ENCODE assay signal across 8 cellular contexts in the genomic region with DNA sequence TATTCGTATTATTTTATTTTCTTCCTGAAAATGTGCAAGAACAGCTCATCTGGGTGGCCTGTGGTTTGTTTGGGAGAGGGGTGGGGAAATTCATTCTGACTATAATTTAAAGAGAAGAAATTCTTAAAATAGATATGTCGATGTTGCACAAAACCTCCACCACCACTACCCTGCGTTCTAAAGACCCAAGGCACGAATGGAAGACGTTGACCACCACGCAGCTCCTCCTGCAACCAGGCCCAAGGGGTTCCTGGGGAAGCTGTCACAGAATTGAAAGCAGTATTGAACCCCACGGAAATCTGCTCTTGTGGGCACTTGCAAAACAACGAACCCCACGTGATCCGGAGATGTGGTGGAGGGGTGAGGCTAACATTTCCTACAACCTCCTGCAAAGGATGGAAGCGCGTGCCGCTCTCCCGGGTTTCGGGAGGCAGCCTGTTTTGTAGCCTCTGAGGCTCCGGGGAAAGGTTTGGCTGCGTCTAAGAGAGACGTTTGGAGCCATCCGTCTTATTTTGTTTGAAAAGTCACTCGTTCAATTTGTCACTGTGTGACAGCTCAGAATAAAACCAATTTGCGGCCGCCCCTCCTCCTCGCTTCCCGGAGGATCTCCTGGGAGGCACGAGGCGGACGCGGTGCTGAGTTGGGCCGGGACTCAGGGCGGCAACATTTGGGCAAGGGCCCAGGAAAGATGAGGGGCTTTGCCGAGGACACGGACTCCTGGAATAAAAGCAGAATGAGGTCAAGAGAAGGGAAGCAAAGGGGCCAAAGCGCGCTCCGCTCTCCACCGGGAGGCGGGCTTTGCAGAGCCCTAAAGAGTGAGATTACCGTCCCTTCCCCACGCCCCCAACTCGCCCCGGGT.
A peak's percentile ranks its signal among the peaks of the same experiment; 100 is the strongest.
DNase-seq lines count a peak whose midpoint lies in the region; ATAC-seq and TF ChIP-seq lines count a peak whose summit lies in the region.

No MANE protein-coding gene starts in this region.

- peaks cover 20 to 21% of the 10 kb centered on the region in 2 donors for H3K4me1 Mint-ChIP-seq in effector memory CD8-positive, alpha-beta T cell (ENCODE audit: low read depth in 2 of 2)
- peaks cover 50% of the 10 kb centered on the region for H3K4me1 Mint-ChIP-seq in nephron

- DNase-seq in AG08396 (ENCODE audit: low spot score) = peak; percentile 12
- DNase-seq in GM20000 (ENCODE audit: low spot score) = peak; percentile 48
- peak; percentile 93 for DNase-seq in NOMO-1 treated with dmso at 0.1 percent for 144 hours (lab: John Stamatoyannopoulos, UW; ENCODE audit: unreplicated experiment)
- DNase-seq in effector memory CD8-positive, alpha-beta T cell = no peak
- DNase-seq in cerebellar cortex (ENCODE audit: low spot score) = no peak
- DNase-seq in stimulated activated CD4-positive, alpha-beta T cell treated with anti-CD3 and anti-CD28 coated beads, Interleukin-2, amount 100 ng/mL, for 48 hours = no peak

- H3K4me3 Mint-ChIP-seq in effector memory CD8-positive, alpha-beta T cell = peak overlapping the region; percentile 78 to 83
- H3K4me3 Mint-ChIP-seq in nephron = peak overlapping the region; percentile 85 to 92 (median 90)

- H3K27ac Mint-ChIP-seq in effector memory CD8-positive, alpha-beta T cell = no peak overlapping the region
- H3K27ac Mint-ChIP-seq in nephron = peak overlapping the region in 1 of 3 experiments; percentile 70

- H3K36me3 Mint-ChIP-seq in effector memory CD8-positive, alpha-beta T cell (ENCODE audit: insufficient read depth) = peaks cover 2% of the 10 kb centered on the region
- H3K36me3 Mint-ChIP-seq in nephron (ENCODE audit: low read depth) = no peaks in the 10 kb centered on the region

- peaks cover 0 to 2% of the 10 kb centered on the region in 2 donors for H3K9me3 Mint-ChIP-seq in effector memory CD8-positive, alpha-beta T cell
- peaks cover 6% of the 10 kb centered on the region for H3K9me3 Mint-ChIP-seq in nephron

- peaks cover 75 to 95% of the 10 kb centered on the region in 2 donors for H3K27me3 Mint-ChIP-seq in effector memory CD8-positive, alpha-beta T cell
- peaks cover 97% of the 10 kb centered on the region for H3K27me3 Mint-ChIP-seq in nephron (ENCODE audit: low read depth)

- ATAC-seq in effector memory CD8-positive, alpha-beta T cell (replicated peaks) = no peak
- no peak for ATAC-seq in activated CD4-positive, CD25-positive, alpha-beta regulatory T cell treated with anti-CD3 and anti-CD28 coated beads, Interleukin-2, amount 50 U/mL, for 24 hours

- no peak for TF ChIP-seq CTCF in GM20000 (IDR thresholded peaks at IDR 0.05; ENCODE audit: extremely low read depth, missing control alignments)
- TF ChIP-seq CTCF in nephron (IDR thresholded peaks at IDR 0.05; ENCODE audit: unreplicated experiment in 3 of 3) = no peak

Comparison
In these comparisons a context has a peak if more than half of its experiments do, and no peak if none do; other contexts are left out.
1. DNase-seq: peak in AG08396 (single experiment), GM20000 (single experiment) and NOMO-1 treated with dmso at 0.1 percent for 144 hours (single experiment); none in effector memory CD8-positive, alpha-beta T cell (0 of 3), cerebellar cortex (single experiment) and stimulated activated CD4-positive, alpha-beta T cell treated with anti-CD3 and anti-CD28 coated beads, Interleukin-2, amount 100 ng/mL, for 48 hours (0 of 2).